1 cellular context compared by ENCODE assay signal in the genomic region with DNA sequence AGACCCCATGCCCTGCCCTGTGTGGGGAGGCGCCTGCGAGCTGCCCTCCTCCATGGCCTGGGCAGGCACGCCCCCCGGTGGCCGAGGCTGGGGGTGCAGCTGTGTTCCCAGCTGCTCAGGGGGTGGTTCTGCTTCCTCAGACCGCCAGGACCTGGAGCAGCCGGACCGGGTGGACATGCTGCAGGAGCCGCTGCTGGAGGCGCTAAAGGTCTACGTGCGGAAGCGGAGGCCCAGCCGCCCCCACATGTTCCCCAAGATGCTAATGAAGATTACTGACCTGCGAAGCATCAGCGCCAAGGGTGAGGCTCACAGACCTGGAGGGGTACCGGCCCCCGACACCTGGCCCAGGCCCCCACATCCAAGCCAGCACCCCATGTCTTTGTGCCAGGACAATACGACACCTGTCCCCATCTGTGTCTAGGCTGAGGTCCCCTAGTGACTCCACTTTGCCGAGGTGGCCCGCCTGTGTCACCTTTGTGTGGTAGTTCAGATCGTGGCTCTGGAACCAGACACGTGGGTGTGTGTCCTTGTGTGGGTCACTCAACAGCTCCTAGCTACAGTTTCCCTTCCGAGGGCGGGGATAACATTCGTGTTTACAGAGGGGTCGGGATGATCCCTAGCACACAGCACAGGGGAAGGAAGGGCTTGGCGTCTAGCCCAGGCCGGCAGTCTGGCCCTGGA.
TF ChIP-seq lines count a peak whose summit lies in the region.

No MANE protein-coding gene starts in this region.

TF ChIP-seq in HepG2, 621 proteins besides CTCF, POLR2A, EP300 and RAD21 (continued from another document and continues in another):
- no peak for TF ChIP-seq IKZF1 (IDR thresholded peaks at IDR 0.05)
- TF ChIP-seq SP1 (IDR thresholded peaks at IDR 0.05) = no peak
- TF ChIP-seq SP1 (CRISPR knock-in tag; IDR thresholded peaks at IDR 0.05) = peak; percentile 59; the same call in 1 of the 2 replicates
- TF ChIP-seq DPF2 (CRISPR knock-in tag; IDR thresholded peaks at IDR 0.05; ENCODE audit: borderline replicate concordance, low read depth) = no peak
- TF ChIP-seq FOXO4 (CRISPR knock-in tag; conservative IDR thresholded peaks at IDR 0.05) = no peak
- TF ChIP-seq WIZ (CRISPR knock-in tag; IDR thresholded peaks at IDR 0.05) = peak; percentile 26; the same call in 1 of the 2 replicates
- TF ChIP-seq ZNF234 (CRISPR knock-in tag; conservative IDR thresholded peaks at IDR 0.05) = no peak
- TF ChIP-seq CENPX (CRISPR knock-in tag; IDR thresholded peaks at IDR 0.05) = no peak
- TF ChIP-seq HNRNPL (IDR thresholded peaks at IDR 0.05; ENCODE audit: low read depth, low read length) = 0 out of 2 replicates have a peak, but pooled peaks have one; percentile 66
- TF ChIP-seq, protein P1, sequence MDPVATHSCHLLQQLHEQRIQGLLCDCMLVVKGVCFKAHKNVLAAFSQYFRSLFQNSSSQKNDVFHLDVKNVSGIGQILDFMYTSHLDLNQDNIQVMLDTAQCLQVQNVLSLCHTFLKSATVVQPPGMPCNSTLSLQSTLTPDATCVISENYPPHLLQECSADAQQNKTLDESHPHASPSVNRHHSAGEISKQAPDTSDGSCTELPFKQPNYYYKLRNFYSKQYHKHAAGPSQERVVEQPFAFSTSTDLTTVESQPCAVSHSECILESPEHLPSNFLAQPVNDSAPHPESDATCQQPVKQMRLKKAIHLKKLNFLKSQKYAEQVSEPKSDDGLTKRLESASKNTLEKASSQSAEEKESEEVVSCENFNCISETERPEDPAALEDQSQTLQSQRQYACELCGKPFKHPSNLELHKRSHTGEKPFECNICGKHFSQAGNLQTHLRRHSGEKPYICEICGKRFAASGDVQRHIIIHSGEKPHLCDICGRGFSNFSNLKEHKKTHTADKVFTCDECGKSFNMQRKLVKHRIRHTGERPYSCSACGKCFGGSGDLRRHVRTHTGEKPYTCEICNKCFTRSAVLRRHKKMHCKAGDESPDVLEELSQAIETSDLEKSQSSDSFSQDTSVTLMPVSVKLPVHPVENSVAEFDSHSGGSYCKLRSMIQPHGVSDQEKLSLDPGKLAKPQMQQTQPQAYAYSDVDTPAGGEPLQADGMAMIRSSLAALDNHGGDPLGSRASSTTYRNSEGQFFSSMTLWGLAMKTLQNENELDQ (CRISPR knock-in tag; IDR thresholded peaks at IDR 0.05; ENCODE audit: borderline replicate concordance) = no peak
- 0 out of 2 replicates have a peak, but pooled peaks have one; percentile 29 for TF ChIP-seq ZNF784 (CRISPR knock-in tag; IDR thresholded peaks at IDR 0.05; ENCODE audit: borderline replicate concordance)
- TF ChIP-seq RORA (CRISPR knock-in tag; IDR thresholded peaks at IDR 0.05) = no peak
- TF ChIP-seq MBD4 (IDR thresholded peaks at IDR 0.05; ENCODE audit: borderline replicate concordance, low read length) = no peak
- no peak for TF ChIP-seq RCOR2 (CRISPR knock-in tag; IDR thresholded peaks at IDR 0.05)
- no peak for TF ChIP-seq PLRG1 (conservative IDR thresholded peaks at IDR 0.05)
- 0 out of 2 replicates have a peak, but pooled peaks have one; percentile 49 for TF ChIP-seq ZNF136 (CRISPR knock-in tag; IDR thresholded peaks at IDR 0.05; ENCODE audit: low read depth)
- TF ChIP-seq BHLHE40 (IDR thresholded peaks at IDR 0.05; ENCODE audit: low read length) = peak; percentile 39; the same call in 1 of the 2 replicates
- TF ChIP-seq ZNF841 (CRISPR knock-in tag; IDR thresholded peaks at IDR 0.05; ENCODE audit: borderline replicate concordance) = no peak
- TF ChIP-seq HOMEZ (CRISPR knock-in tag; IDR thresholded peaks at IDR 0.05; ENCODE audit: low read depth) = no peak
- TF ChIP-seq POGK (CRISPR knock-in tag; conservative IDR thresholded peaks at IDR 0.05) = 0 out of 2 replicates have a peak, but pooled peaks have one; percentile 41
- no peak for TF ChIP-seq ZNF446 (CRISPR knock-in tag; IDR thresholded peaks at IDR 0.05)
- TF ChIP-seq, protein P2, sequence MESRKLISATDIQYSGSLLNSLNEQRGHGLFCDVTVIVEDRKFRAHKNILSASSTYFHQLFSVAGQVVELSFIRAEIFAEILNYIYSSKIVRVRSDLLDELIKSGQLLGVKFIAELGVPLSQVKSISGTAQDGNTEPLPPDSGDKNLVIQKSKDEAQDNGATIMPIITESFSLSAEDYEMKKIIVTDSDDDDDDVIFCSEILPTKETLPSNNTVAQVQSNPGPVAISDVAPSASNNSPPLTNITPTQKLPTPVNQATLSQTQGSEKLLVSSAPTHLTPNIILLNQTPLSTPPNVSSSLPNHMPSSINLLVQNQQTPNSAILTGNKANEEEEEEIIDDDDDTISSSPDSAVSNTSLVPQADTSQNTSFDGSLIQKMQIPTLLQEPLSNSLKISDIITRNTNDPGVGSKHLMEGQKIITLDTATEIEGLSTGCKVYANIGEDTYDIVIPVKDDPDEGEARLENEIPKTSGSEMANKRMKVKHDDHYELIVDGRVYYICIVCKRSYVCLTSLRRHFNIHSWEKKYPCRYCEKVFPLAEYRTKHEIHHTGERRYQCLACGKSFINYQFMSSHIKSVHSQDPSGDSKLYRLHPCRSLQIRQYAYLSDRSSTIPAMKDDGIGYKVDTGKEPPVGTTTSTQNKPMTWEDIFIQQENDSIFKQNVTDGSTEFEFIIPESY (CRISPR knock-in tag; IDR thresholded peaks at IDR 0.05) = peak; percentile 99
- TF ChIP-seq ZNF788 (CRISPR knock-in tag; IDR thresholded peaks at IDR 0.05; ENCODE audit: borderline replicate concordance) = peak; percentile 49; the same call in 1 of the 2 replicates
- TF ChIP-seq NFE2 (CRISPR knock-in tag; IDR thresholded peaks at IDR 0.05) = no peak
- no peak; the same call in 1 of the 2 replicates for TF ChIP-seq ZMYM3 (CRISPR knock-in tag; IDR thresholded peaks at IDR 0.05)
- TF ChIP-seq ZNF282 (IDR thresholded peaks at IDR 0.05; ENCODE audit: partially characterized antibody) = no peak
- TF ChIP-seq FOXJ3 (CRISPR knock-in tag; IDR thresholded peaks at IDR 0.05; ENCODE audit: borderline replicate concordance) = no peak
- TF ChIP-seq ZNF781 (CRISPR knock-in tag; IDR thresholded peaks at IDR 0.05; ENCODE audit: borderline replicate concordance, not compliant biosample characterization) = no peak
- TF ChIP-seq, protein P3, sequence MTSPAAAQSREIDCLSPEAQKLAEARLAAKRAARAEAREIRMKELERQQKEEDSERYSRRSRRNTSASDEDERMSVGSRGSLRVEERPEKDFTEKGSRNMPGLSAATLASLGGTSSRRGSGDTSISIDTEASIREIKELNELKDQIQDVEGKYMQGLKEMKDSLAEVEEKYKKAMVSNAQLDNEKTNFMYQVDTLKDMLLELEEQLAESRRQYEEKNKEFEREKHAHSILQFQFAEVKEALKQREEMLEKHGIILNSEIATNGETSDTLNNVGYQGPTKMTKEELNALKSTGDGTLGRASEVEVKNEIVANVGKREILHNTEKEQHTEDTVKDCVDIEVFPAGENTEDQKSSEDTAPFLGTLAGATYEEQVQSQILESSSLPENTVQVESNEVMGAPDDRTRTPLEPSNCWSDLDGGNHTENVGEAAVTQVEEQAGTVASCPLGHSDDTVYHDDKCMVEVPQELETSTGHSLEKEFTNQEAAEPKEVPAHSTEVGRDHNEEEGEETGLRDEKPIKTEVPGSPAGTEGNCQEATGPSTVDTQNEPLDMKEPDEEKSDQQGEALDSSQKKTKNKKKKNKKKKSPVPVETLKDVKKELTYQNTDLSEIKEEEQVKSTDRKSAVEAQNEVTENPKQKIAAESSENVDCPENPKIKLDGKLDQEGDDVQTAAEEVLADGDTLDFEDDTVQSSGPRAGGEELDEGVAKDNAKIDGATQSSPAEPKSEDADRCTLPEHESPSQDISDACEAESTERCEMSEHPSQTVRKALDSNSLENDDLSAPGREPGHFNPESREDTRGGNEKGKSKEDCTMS (CRISPR knock-in tag; conservative IDR thresholded peaks at IDR 0.05) = no peak
- TF ChIP-seq RARG (CRISPR knock-in tag; IDR thresholded peaks at IDR 0.05; ENCODE audit: low read depth) = no peak
- TF ChIP-seq MED13 (CRISPR knock-in tag; IDR thresholded peaks at IDR 0.05) = no peak
- no peak for TF ChIP-seq TARDBP (CRISPR knock-in tag; IDR thresholded peaks at IDR 0.05)
- no peak for TF ChIP-seq KMT2B (CRISPR knock-in tag; IDR thresholded peaks at IDR 0.05)
- no peak for TF ChIP-seq ZNF292 (CRISPR knock-in tag; IDR thresholded peaks at IDR 0.05; ENCODE audit: borderline replicate concordance, low read depth)
- TF ChIP-seq, protein P4, sequence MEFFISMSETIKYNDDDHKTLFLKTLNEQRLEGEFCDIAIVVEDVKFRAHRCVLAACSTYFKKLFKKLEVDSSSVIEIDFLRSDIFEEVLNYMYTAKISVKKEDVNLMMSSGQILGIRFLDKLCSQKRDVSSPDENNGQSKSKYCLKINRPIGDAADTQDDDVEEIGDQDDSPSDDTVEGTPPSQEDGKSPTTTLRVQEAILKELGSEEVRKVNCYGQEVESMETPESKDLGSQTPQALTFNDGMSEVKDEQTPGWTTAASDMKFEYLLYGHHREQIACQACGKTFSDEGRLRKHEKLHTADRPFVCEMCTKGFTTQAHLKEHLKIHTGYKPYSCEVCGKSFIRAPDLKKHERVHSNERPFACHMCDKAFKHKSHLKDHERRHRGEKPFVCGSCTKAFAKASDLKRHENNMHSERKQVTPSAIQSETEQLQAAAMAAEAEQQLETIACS (CRISPR knock-in tag; IDR thresholded peaks at IDR 0.05) = no peak
- peak; percentile 60; the same call in 1 of the 2 replicates for TF ChIP-seq MIER2 (CRISPR knock-in tag; IDR thresholded peaks at IDR 0.05)
- no peak; the same call in 1 of the 2 replicates for TF ChIP-seq ZNF225 (CRISPR knock-in tag; IDR thresholded peaks at IDR 0.05)
- no peak for TF ChIP-seq HMG20B (CRISPR knock-in tag; conservative IDR thresholded peaks at IDR 0.05)
- TF ChIP-seq YEATS2 (CRISPR knock-in tag; IDR thresholded peaks at IDR 0.05; ENCODE audit: borderline replicate concordance) = peak; percentile 56; the same call in 1 of the 2 replicates
- TF ChIP-seq SUZ12 (IDR thresholded peaks at IDR 0.05; ENCODE audit: low read depth, low read length) = no peak
- TF ChIP-seq ZNF577 (CRISPR knock-in tag; IDR thresholded peaks at IDR 0.05; ENCODE audit: borderline replicate concordance, low read depth) = no peak
- no peak for TF ChIP-seq ZNF530 (CRISPR knock-in tag; IDR thresholded peaks at IDR 0.05; ENCODE audit: low read depth)
- no peak; the same call in 1 of the 2 replicates for TF ChIP-seq ZNF782 (CRISPR knock-in tag; IDR thresholded peaks at IDR 0.05; ENCODE audit: borderline replicate concordance)
- TF ChIP-seq SMYD3 (CRISPR knock-in tag; IDR thresholded peaks at IDR 0.05) = no peak
- no peak for TF ChIP-seq ATM (IDR thresholded peaks at IDR 0.05; ENCODE audit: borderline replicate concordance)
- no peak; the same call in 1 of the 2 replicates for TF ChIP-seq ZFY (CRISPR knock-in tag; IDR thresholded peaks at IDR 0.05)
- TF ChIP-seq, protein P5, sequence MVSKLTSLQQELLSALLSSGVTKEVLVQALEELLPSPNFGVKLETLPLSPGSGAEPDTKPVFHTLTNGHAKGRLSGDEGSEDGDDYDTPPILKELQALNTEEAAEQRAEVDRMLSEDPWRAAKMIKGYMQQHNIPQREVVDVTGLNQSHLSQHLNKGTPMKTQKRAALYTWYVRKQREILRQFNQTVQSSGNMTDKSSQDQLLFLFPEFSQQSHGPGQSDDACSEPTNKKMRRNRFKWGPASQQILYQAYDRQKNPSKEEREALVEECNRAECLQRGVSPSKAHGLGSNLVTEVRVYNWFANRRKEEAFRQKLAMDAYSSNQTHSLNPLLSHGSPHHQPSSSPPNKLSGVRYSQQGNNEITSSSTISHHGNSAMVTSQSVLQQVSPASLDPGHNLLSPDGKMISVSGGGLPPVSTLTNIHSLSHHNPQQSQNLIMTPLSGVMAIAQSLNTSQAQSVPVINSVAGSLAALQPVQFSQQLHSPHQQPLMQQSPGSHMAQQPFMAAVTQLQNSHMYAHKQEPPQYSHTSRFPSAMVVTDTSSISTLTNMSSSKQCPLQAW (CRISPR knock-in tag; IDR thresholded peaks at IDR 0.05) = peak; percentile 35; the same call in 1 of the 2 replicates
- 0 out of 2 replicates have a peak, but pooled peaks have one; percentile 12 for TF ChIP-seq SOX5 (CRISPR knock-in tag; IDR thresholded peaks at IDR 0.05; ENCODE audit: borderline replicate concordance)
- TF ChIP-seq NFE2L1 (CRISPR knock-in tag; IDR thresholded peaks at IDR 0.05; ENCODE audit: borderline replicate concordance) = no peak
